ENCODE assay signal across 35 cellular contexts in the genomic region with DNA sequence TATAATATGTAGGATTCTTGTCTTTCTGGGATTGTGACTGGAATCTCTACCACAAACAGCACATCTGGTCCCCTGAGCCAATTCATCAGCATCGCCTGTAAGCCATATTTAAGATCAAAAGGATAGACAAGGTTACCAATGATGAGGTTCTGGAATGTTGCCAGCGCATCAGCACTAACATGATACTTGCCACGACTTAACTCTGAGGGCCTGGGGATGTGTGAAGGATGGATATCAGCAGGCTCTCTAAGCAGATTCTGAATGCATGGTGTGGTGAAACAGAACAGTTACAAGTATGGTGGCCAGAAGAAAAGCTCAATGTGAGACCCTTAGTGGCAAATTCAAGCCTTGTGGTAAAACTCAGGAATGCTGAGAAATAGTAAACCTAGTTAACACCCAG.
DNase-seq lines count a peak whose midpoint lies in the region; ATAC-seq and TF ChIP-seq lines count a peak whose summit lies in the region.
"Had no signal": no experiment of that assay in that cellular context is flagged by ENCODE, and none has a peak within 500 bp of the region (broad histone marks: within the 10 kb centered on the region; RNA-seq: fewer than 3 reads in every experiment).

No MANE protein-coding gene starts in this region.

- no peaks in the 10 kb centered on the region for H3K79me2 ChIP-seq in PC-9 (ENCODE audit: low read depth)

- H3K36me3 Mint-ChIP-seq in endodermal cell (ENCODE audit: low read depth), result no peaks in the 10 kb centered on the region
- H3K36me3 Mint-ChIP-seq: activated CD4-positive, alpha-beta memory T cell treated with anti-CD3 and anti-CD28 coated beads for 36 hours; activated naive CD4-positive, alpha-beta T cell treated with anti-CD3 and anti-CD28 coated beads, Interleukin-2, amount 10 ng/mL, durations not matched to agents 7 days and 5 days had no signal

- peak; percentile 87 for DNase-seq in BE2C
- peak; percentile 8 for DNase-seq in G401 (ENCODE audit: low spot score)
- DNase-seq in NCI-H748 (lab: John Stamatoyannopoulos, UW; ENCODE audit: unreplicated experiment), result peak; percentile 22
- peak; percentile 54 for DNase-seq in endodermal cell
- no peak for DNase-seq in putamen (ENCODE audit: low spot score)
- no peak for DNase-seq in RKO (ENCODE audit: low spot score)
- DNase-seq in PC-9, result no peak
- DNase-seq: activated CD4-positive, alpha-beta memory T cell treated with anti-CD3 and anti-CD28 coated beads for 36 hours; activated CD8-positive, alpha-beta memory T cell treated with anti-CD3 and anti-CD28 coated beads, Interleukin-2, amount 50 U/mL, for 4 hours; activated naive CD4-positive, alpha-beta T cell treated with anti-CD3 and anti-CD28 coated beads, Interleukin-2, amount 10 ng/mL, durations not matched to agents 7 days and 5 days; amniotic stem cell; CD8-positive, alpha-beta memory T cell; glutamatergic neuron; HCEC 1CT; lower lobe of right lung; mucosa of descending colon; MV-4-11; NCI-H146; NCI-H2171 treated with DMSO at 0.1 percent for 48 hours; NK-92 treated with Interleukin-12 subunit alpha and Interleukin-12 subunit beta, amount 100 ng/mL, for 24 hours; ovary; retina; SIG-M5; small intestine; stimulated activated CD4-positive, alpha-beta T cell treated with anti-CD3 and anti-CD28 coated beads, Interleukin-1b, Interleukin-23, amount 100 ng/mL, for 48 hours; stimulated activated CD8-positive, alpha-beta memory T cell treated with anti-CD3 and anti-CD28 coated beads, Interleukin-4, amount 100 ng/mL, for 48 hours; stimulated activated naive CD8-positive, alpha-beta T cell treated with anti-CD3 and anti-CD28 coated beads, Interleukin-15, amount 100 ng/mL, for 72 hours; T-cell; uterus had no signal

- no peaks in the 10 kb centered on the region for H4K20me1 ChIP-seq in PC-9 (ENCODE audit: insufficient read depth)

- no peak overlapping the region for H3K4me3 ChIP-seq in BE2C (ENCODE audit: low read depth, low read length)
- H3K4me3 ChIP-seq in endodermal cell (ENCODE audit: low read length), result no peak overlapping the region
- H3K4me3 ChIP-seq in PC-9, result no peak overlapping the region
- H3K4me3 ChIP-seq: A549, lower lobe of right lung, mucosa of descending colon, ovary, uterus had no signal

- in situ Hi-C loops in G401 (cut with HindIII; ENCODE audit: low sequenced_read_pairs), result no loop called here

- no TSS peak for BruUV-seq in PC-9 (replicated peaks; lab: Mats Ljungman, UMichigan)

- H3K27me3 ChIP-seq in BE2C, result no peaks in the 10 kb centered on the region
- H3K27me3 ChIP-seq in endodermal cell (ENCODE audit: control insufficient read depth, insufficient read depth, low read length, poor library complexity, severe bottlenecking), result no peaks in the 10 kb centered on the region
- no peaks in the 10 kb centered on the region for H3K27me3 ChIP-seq in PC-9 (ENCODE audit: insufficient read depth, low read depth)
- H3K27me3 ChIP-seq: ovary, uterus had no signal

- peaks cover 9% of the 10 kb centered on the region for H3K4me1 Mint-ChIP-seq in endodermal cell
- H3K4me1 Mint-ChIP-seq: activated naive CD4-positive, alpha-beta T cell treated with anti-CD3 and anti-CD28 coated beads, Interleukin-2, amount 10 ng/mL, durations not matched to agents 7 days and 5 days; CD8-positive, alpha-beta memory T cell; nephron; stimulated activated naive CD8-positive, alpha-beta T cell treated with anti-CD3 and anti-CD28 coated beads, Interleukin-15, amount 100 ng/mL, for 72 hours; T-cell had no signal

- no peak for ATAC-seq in GM19452 (IDR thresholded peaks at IDR 0.05; ENCODE audit: unreplicated experiment)
- ATAC-seq: A549; activated CD4-positive, CD25-positive, alpha-beta regulatory T cell treated with anti-CD3 and anti-CD28 coated beads, Interleukin-2, amount 50 U/mL, for 24 hours; lower lobe of right lung; mucosa of descending colon; stimulated activated naive CD8-positive, alpha-beta T cell treated with anti-CD3 and anti-CD28 coated beads, Interleukin-15, amount 100 ng/mL, for 72 hours; T-cell had no signal

- H3K27ac Mint-ChIP-seq in endodermal cell, result no peak overlapping the region
- H3K27ac Mint-ChIP-seq: activated CD4-positive, alpha-beta memory T cell treated with anti-CD3 and anti-CD28 coated beads for 36 hours; activated naive CD4-positive, alpha-beta T cell treated with anti-CD3 and anti-CD28 coated beads, Interleukin-2, amount 10 ng/mL, durations not matched to agents 7 days and 5 days; activated T-helper 1 cell treated with anti-CD3 and anti-CD28 coated beads, Interleukin-12 subunit alpha, Interleukin-12 subunit beta, Interleukin-2, Interleukin-4 antibody, amounts not matched to agents 30 ng/mL and 10 ng/mL and 1 ng/mL, durations not matched to agents 14 hours and 24 hours and 36 hours; CD8-positive, alpha-beta memory T cell; nephron; stimulated activated naive CD8-positive, alpha-beta T cell treated with anti-CD3 and anti-CD28 coated beads, Interleukin-15, amount 100 ng/mL, for 72 hours; T-cell had no signal

- no peak overlapping the region for H3K9ac ChIP-seq in endodermal cell (ENCODE audit: extremely low read depth, low read length, poor library complexity, severe bottlenecking)

- H3K27ac ChIP-seq in endodermal cell (ENCODE audit: low read depth, low read length), result no peak overlapping the region
- no peak overlapping the region for H3K27ac ChIP-seq in PC-9
- H3K27ac ChIP-seq: A549, epithelial cell of prostate, lower lobe of right lung, ovary, uterus had no signal

- H3K9me3 ChIP-seq in BE2C (no peaks in the 10 kb centered on the region), endodermal cell (ENCODE audit: control insufficient read depth, low read length) (no peaks in the 10 kb centered on the region), PC-9 (ENCODE audit: insufficient read depth, low read depth) (no peaks in the 10 kb centered on the region)
- H3K9me3 ChIP-seq: A549, lower lobe of right lung, mucosa of descending colon, ovary, uterus had no signal

- intact Hi-C loops in PC-9 (cut with micrococcal nuclease; ENCODE audit: unreplicated experiment), result no loop called here

- CTCF ChIA-PET in PC-9 (lab: Charles Lee), result no interaction called here

- H3F3A ChIP-seq in PC-9 (ENCODE audit: insufficient read depth, low read depth), result no peaks in the 10 kb centered on the region

- H3K27me3 Mint-ChIP-seq in endodermal cell (ENCODE audit: insufficient read depth), result no peaks in the 10 kb centered on the region
- H3K27me3 Mint-ChIP-seq: activated CD4-positive, alpha-beta memory T cell treated with anti-CD3 and anti-CD28 coated beads for 36 hours; activated naive CD4-positive, alpha-beta T cell treated with anti-CD3 and anti-CD28 coated beads, Interleukin-2, amount 10 ng/mL, durations not matched to agents 7 days and 5 days; CD8-positive, alpha-beta memory T cell; stimulated activated naive CD8-positive, alpha-beta T cell treated with anti-CD3 and anti-CD28 coated beads, Interleukin-15, amount 100 ng/mL, for 72 hours; T-cell had no signal

- WGBS in endodermal cell (ENCODE audit: insufficient coverage in 1 of 2, insufficient read length in 1 of 2), 2 experiments, result 87 to 90% methylated on average over 3 of the region's 3 CpGs

- H3K4me1 ChIP-seq in BE2C (peaks cover 12% of the 10 kb centered on the region; the same call in 1 of the 2 replicates), endodermal cell (ENCODE audit: control insufficient read depth, insufficient read depth, low read length) (no peaks in the 10 kb centered on the region), PC-9 (replicated peaks; ENCODE audit: insufficient read depth) (no peaks in the 10 kb centered on the region)
- H3K4me1 ChIP-seq: A549, lower lobe of right lung, uterus had no signal

- TF ChIP-seq CTCF in BE2C (IDR thresholded peaks at IDR 0.05; ENCODE audit: low read depth, low read length), result no peak
- no peak for TF ChIP-seq CTCF in endodermal cell (conservative IDR thresholded peaks at IDR 0.05)
- TF ChIP-seq CTCF in PC-9 (conservative IDR thresholded peaks at IDR 0.05), result no peak

- POLR2A ChIA-PET in PC-9 (lab: Charles Lee; ENCODE audit: unreplicated experiment), result no interaction called here

- H3K9me3 Mint-ChIP-seq in endodermal cell, result no peaks in the 10 kb centered on the region
- H3K9me3 Mint-ChIP-seq: activated CD4-positive, alpha-beta memory T cell treated with anti-CD3 and anti-CD28 coated beads for 36 hours; activated naive CD4-positive, alpha-beta T cell treated with anti-CD3 and anti-CD28 coated beads, Interleukin-2, amount 10 ng/mL, durations not matched to agents 7 days and 5 days; activated T-helper 1 cell treated with anti-CD3 and anti-CD28 coated beads, Interleukin-12 subunit alpha, Interleukin-12 subunit beta, Interleukin-2, Interleukin-4 antibody, amounts not matched to agents 30 ng/mL and 10 ng/mL and 1 ng/mL, durations not matched to agents 14 hours and 24 hours and 36 hours; CD8-positive, alpha-beta memory T cell; stimulated activated naive CD8-positive, alpha-beta T cell treated with anti-CD3 and anti-CD28 coated beads, Interleukin-15, amount 100 ng/mL, for 72 hours had no signal

- H2AFZ ChIP-seq in PC-9, result no peak overlapping the region

- no peaks in the 10 kb centered on the region for H3K9me2 ChIP-seq in PC-9 (ENCODE audit: insufficient read depth)

- H3K36me3 ChIP-seq in BE2C, result no peaks in the 10 kb centered on the region
- H3K36me3 ChIP-seq in endodermal cell (ENCODE audit: control insufficient read depth, insufficient read depth, low read length), result no peaks in the 10 kb centered on the region
- no peaks in the 10 kb centered on the region for H3K36me3 ChIP-seq in PC-9 (ENCODE audit: low read depth)
- H3K36me3 ChIP-seq: lower lobe of right lung, ovary, uterus had no signal

- no peak overlapping the region for H3K4me2 ChIP-seq in PC-9
- H3K4me2 ChIP-seq: A549 had no signal

- H3K4me3 Mint-ChIP-seq in endodermal cell, result no peak overlapping the region
- H3K4me3 Mint-ChIP-seq: activated CD4-positive, alpha-beta memory T cell treated with anti-CD3 and anti-CD28 coated beads for 36 hours; activated naive CD4-positive, alpha-beta T cell treated with anti-CD3 and anti-CD28 coated beads, Interleukin-2, amount 10 ng/mL, durations not matched to agents 7 days and 5 days; activated T-helper 1 cell treated with anti-CD3 and anti-CD28 coated beads, Interleukin-12 subunit alpha, Interleukin-12 subunit beta, Interleukin-2, Interleukin-4 antibody, amounts not matched to agents 30 ng/mL and 10 ng/mL and 1 ng/mL, durations not matched to agents 14 hours and 24 hours and 36 hours; CD8-positive, alpha-beta memory T cell; nephron; stimulated activated naive CD8-positive, alpha-beta T cell treated with anti-CD3 and anti-CD28 coated beads, Interleukin-15, amount 100 ng/mL, for 72 hours; T-cell had no signal

Comparison
In these comparisons a context has a peak if more than half of its experiments do, and no peak if none do; other contexts are left out.
1. DNase-seq: peak in BE2C (single experiment), G401 (single experiment), NCI-H748 (single experiment) and endodermal cell (single experiment); none in putamen (single experiment), RKO (single experiment) and PC-9 (0 of 2).